Comparison of ENCODE assay signal across 9 cellular contexts in genomic region chr15:85618956-85619491, GRCh38.
DNase-seq lines count a peak whose midpoint lies in the region; ATAC-seq and TF ChIP-seq lines count a peak whose summit lies in the region.
"Had no signal": no experiment of that assay in that cellular context is flagged by ENCODE, and none has a peak within 500 bp of the region (broad histone marks: within the 10 kb centered on the region; RNA-seq: fewer than 3 reads in every experiment).

No MANE protein-coding gene starts in this region.

- TF ChIP-seq POLR2A in sigmoid colon (IDR thresholded peaks at IDR 0.05): peak; percentile 28 to 47

- H3K79me2 ChIP-seq in hepatocyte: peaks cover 52% of the 10 kb centered on the region

- H3K36me3 ChIP-seq in SK-N-MC (ENCODE audit: insufficient read depth, low read length) (no peaks in the 10 kb centered on the region), hepatocyte (replicated peaks; ENCODE audit: insufficient read depth, low read depth) (no peaks in the 10 kb centered on the region), sigmoid colon (no peaks in the 10 kb centered on the region)

- H3K4me1 ChIP-seq in hepatocyte (ENCODE audit: insufficient read depth) (peaks cover 69% of the 10 kb centered on the region), sigmoid colon (peaks cover 0 to 96% (median 79%) of the 10 kb centered on the region in 4 donors)

- H2AFZ ChIP-seq in hepatocyte: no peak overlapping the region

- H3K27me3 ChIP-seq in hepatocyte (no peaks in the 10 kb centered on the region), sigmoid colon (no peaks in the 10 kb centered on the region)

- WGBS in hepatocyte (ENCODE audit: low lambda C conversion rate, missing lambda C conversion rate): 15% methylated on average over 8 of the region's 8 CpGs
- 18 to 73% methylated on average over 8 of the region's 8 CpGs for WGBS in sigmoid colon, 2 donors

- TF ChIP-seq CTCF in hepatocyte (IDR thresholded peaks at IDR 0.05; ENCODE audit: poor library complexity) (no peak), sigmoid colon (IDR thresholded peaks at IDR 0.05) (no peak)

- H4K20me1 ChIP-seq in hepatocyte (ENCODE audit: insufficient read depth, poor library complexity, severe bottlenecking): peaks cover 6% of the 10 kb centered on the region

- peak overlapping the region; percentile 21; the same call in 1 of the 2 replicates for H3K27ac ChIP-seq in SK-N-MC
- H3K27ac ChIP-seq in hepatocyte: peak overlapping the region; percentile 67
- H3K27ac ChIP-seq in sigmoid colon: peak overlapping the region; percentile 72 to 89 (median 84)

- no peak for ATAC-seq in GM19452 (IDR thresholded peaks at IDR 0.05; ENCODE audit: unreplicated experiment)
- ATAC-seq: HCT116 had no signal

- TF ChIP-seq EP300 in sigmoid colon (IDR thresholded peaks at IDR 0.05): no peak

- peak overlapping the region; percentile 74 for H3K4me2 ChIP-seq in hepatocyte

- H3K9me2 ChIP-seq in hepatocyte (replicated peaks; ENCODE audit: insufficient read depth): no peaks in the 10 kb centered on the region

- intact Hi-C loops in sigmoid colon (cut with DNase I): no loop called here

- H3K9ac ChIP-seq in SK-N-MC (ENCODE audit: insufficient read length): no peak overlapping the region

- DNase-seq in C1 segment of cervical spinal cord (lab: John Stamatoyannopoulos, UW) (peak in 8 of 14 donors; percentile 12 to 66 (median 18)), GOT3 (lab: John Stamatoyannopoulos, UW) (peak; percentile 30), SK-N-MC (ENCODE audit: low read depth, low spot score) (no peak), amniotic epithelial cell (ENCODE audit: low read depth) (peak; percentile 99), hepatocyte (ENCODE audit: low spot score) (peak; percentile 75), sigmoid colon (peak; percentile 92), NCI-H1694 treated with DMSO at 0.1 percent for 48 hours (lab: John Stamatoyannopoulos, UW) (no peak)

- H3K4me3 ChIP-seq in SK-N-MC (peak overlapping the region; percentile 39), hepatocyte (no peak overlapping the region), sigmoid colon (peak overlapping the region; percentile 33 to 51 (median 46))

- H3K9me3 ChIP-seq in SK-N-MC (ENCODE audit: low read depth, low read length): no peaks in the 10 kb centered on the region
- no peaks in the 10 kb centered on the region for H3K9me3 ChIP-seq in hepatocyte (ENCODE audit: low read depth)
- H3K9me3 ChIP-seq in sigmoid colon: no peaks in the 10 kb centered on the region

Comparison
In these comparisons a context has a peak if more than half of its experiments do, and no peak if none do; other contexts are left out.
1. DNase-seq: peak in C1 segment of cervical spinal cord (8 of 14), GOT3 (single experiment), amniotic epithelial cell (single experiment), hepatocyte (single experiment) and sigmoid colon (single experiment); none in SK-N-MC (single experiment) and NCI-H1694 treated with DMSO at 0.1 percent for 48 hours (single experiment).
2. H3K27ac ChIP-seq: peak in every context shown above with its lines; median percentile 84 in sigmoid colon; 67 in hepatocyte; 21 in SK-N-MC.